1 cellular context compared by ENCODE assay signal in genomic region chr4:24583451-24584174, GRCh38.
A peak's percentile ranks its signal among the peaks of the same experiment; 100 is the strongest.
TF ChIP-seq lines count a peak whose summit lies in the region.

No MANE protein-coding gene starts in this region.

TF ChIP-seq in SK-N-SH, 30 proteins besides CTCF, POLR2A, EP300 and RAD21 (continued from another document):
- TF ChIP-seq ELF1 (IDR thresholded peaks at IDR 0.05), result peak; percentile 32; the same call in 1 of the 2 replicates
- peak; percentile 29 for TF ChIP-seq CHD2 (IDR thresholded peaks at IDR 0.05; ENCODE audit: low read length, partially characterized antibody)
- TF ChIP-seq GATA2 (CRISPR knock-in tag; IDR thresholded peaks at IDR 0.05), result no peak
- 0 out of 2 replicates have a peak, but pooled peaks have one; percentile 42 for TF ChIP-seq SIN3A (IDR thresholded peaks at IDR 0.05; ENCODE audit: borderline replicate concordance, low read depth, low read length)
- TF ChIP-seq MXI1 (IDR thresholded peaks at IDR 0.05; ENCODE audit: low read depth, low read length), result peak; percentile 81
